ENCODE assay signal across 1 cellular context in genomic region chr6:83192871-83193746, GRCh38.
TF ChIP-seq lines count a peak whose summit lies in the region.

PGM3 (minus strand) TSS chr6:83193265; CDS start chr6:83191012, 2,253 bp downstream.
RWDD2A (plus strand) TSS chr6:83193357; CDS start chr6:83194452, 1,095 bp downstream.

TF ChIP-seq in K562, 482 proteins besides CTCF, POLR2A, EP300 and RAD21 (continued from another document and continues in another):
- TF ChIP-seq ZNF696 (CRISPR knock-in tag; conservative IDR thresholded peaks at IDR 0.05) = no peak
- TF ChIP-seq ZC3H11A (IDR thresholded peaks at IDR 0.05; ENCODE audit: low read depth, low read length) = no peak
- TF ChIP-seq ZNF551 (CRISPR knock-in tag; IDR thresholded peaks at IDR 0.05) = no peak
- peak; percentile 75 for TF ChIP-seq ELF1 (tag; IDR thresholded peaks at IDR 0.05)
- TF ChIP-seq, protein P1, sequence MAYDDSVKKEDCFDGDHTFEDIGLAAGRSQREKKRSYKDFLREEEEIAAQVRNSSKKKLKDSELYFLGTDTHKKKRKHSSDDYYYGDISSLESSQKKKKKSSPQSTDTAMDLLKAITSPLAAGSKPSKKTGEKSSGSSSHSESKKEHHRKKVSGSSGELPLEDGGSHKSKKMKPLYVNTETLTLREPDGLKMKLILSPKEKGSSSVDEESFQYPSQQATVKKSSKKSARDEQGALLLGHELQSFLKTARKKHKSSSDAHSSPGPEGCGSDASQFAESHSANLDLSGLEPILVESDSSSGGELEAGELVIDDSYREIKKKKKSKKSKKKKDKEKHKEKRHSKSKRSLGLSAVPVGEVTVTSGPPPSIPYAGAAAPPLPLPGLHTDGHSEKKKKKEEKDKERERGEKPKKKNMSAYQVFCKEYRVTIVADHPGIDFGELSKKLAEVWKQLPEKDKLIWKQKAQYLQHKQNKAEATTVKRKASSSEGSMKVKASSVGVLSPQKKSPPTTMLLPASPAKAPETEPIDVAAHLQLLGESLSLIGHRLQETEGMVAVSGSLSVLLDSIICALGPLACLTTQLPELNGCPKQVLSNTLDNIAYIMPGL (CRISPR knock-in tag; IDR thresholded peaks at IDR 0.05) = peak; percentile 89; the same call in 1 of the 2 replicates
- no peak for TF ChIP-seq TAL1 (IDR thresholded peaks at IDR 0.05)
- peak; percentile 29 for TF ChIP-seq SAP30 (IDR thresholded peaks at IDR 0.05; ENCODE audit: borderline replicate concordance, insufficient read depth, low read depth, low read length, poor library complexity, severe bottlenecking)
- TF ChIP-seq ZNF354B (CRISPR knock-in tag; IDR thresholded peaks at IDR 0.05) = no peak
- peak; percentile 96 for TF ChIP-seq POLR2B (IDR thresholded peaks at IDR 0.05; ENCODE audit: low read depth, partially characterized antibody)
- TF ChIP-seq PBX2 (CRISPR knock-in tag; IDR thresholded peaks at IDR 0.05; ENCODE audit: low read depth) = no peak
- no peak for TF ChIP-seq PBX2 (tag; conservative IDR thresholded peaks at IDR 0.05; ENCODE audit: low read depth)
- TF ChIP-seq BRD9 (IDR thresholded peaks at IDR 0.05; ENCODE audit: low read depth, partially characterized antibody) = peak; percentile 26
- peak in 1 of 2 experiments; percentile 31; a peak in 1 of 4 replicates for TF ChIP-seq FOXK2 (conservative IDR thresholded peaks at IDR 0.05 in 1 of 2, IDR thresholded peaks at IDR 0.05 in 1 of 2; ENCODE audit: low read depth in 2 of 2)
- peak; percentile 77 for TF ChIP-seq PHF20 (IDR thresholded peaks at IDR 0.05; ENCODE audit: partially characterized antibody)
- TF ChIP-seq RBM25 (IDR thresholded peaks at IDR 0.05; ENCODE audit: low read depth, low read length, severe bottlenecking) = peak; percentile 58
- TF ChIP-seq XRCC5 (IDR thresholded peaks at IDR 0.05; ENCODE audit: low read depth, low read length) = no peak
- peak; percentile 99 for TF ChIP-seq RBFOX2 (IDR thresholded peaks at IDR 0.05; ENCODE audit: low read depth, low read length)
- TF ChIP-seq, protein P2, sequence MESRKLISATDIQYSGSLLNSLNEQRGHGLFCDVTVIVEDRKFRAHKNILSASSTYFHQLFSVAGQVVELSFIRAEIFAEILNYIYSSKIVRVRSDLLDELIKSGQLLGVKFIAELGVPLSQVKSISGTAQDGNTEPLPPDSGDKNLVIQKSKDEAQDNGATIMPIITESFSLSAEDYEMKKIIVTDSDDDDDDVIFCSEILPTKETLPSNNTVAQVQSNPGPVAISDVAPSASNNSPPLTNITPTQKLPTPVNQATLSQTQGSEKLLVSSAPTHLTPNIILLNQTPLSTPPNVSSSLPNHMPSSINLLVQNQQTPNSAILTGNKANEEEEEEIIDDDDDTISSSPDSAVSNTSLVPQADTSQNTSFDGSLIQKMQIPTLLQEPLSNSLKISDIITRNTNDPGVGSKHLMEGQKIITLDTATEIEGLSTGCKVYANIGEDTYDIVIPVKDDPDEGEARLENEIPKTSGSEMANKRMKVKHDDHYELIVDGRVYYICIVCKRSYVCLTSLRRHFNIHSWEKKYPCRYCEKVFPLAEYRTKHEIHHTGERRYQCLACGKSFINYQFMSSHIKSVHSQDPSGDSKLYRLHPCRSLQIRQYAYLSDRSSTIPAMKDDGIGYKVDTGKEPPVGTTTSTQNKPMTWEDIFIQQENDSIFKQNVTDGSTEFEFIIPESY (CRISPR knock-in tag; IDR thresholded peaks at IDR 0.05) = peak; percentile 17; the same call in 1 of the 2 replicates
- TF ChIP-seq NONO (IDR thresholded peaks at IDR 0.05; ENCODE audit: low read depth in 2 of 2, low read length in 1 of 2) = no peak
- peak; percentile 76 for TF ChIP-seq TAF1 (IDR thresholded peaks at IDR 0.05; ENCODE audit: control insufficient read depth, extremely low read depth, insufficient read depth, low read length, severe bottlenecking)
- TF ChIP-seq MAZ (CRISPR knock-in tag; conservative IDR thresholded peaks at IDR 0.05 in 1 of 2, IDR thresholded peaks at IDR 0.05 in 1 of 2) = peak; percentile 58 to 61; a peak in 3 of 4 replicates
- no peak for TF ChIP-seq ZNF707 (CRISPR knock-in tag; conservative IDR thresholded peaks at IDR 0.05)
- TF ChIP-seq E2F6 (IDR thresholded peaks at IDR 0.05; ENCODE audit: borderline replicate concordance in 1 of 2, extremely low read depth in 1 of 2, insufficient read depth in 1 of 2, insufficient read length in 1 of 2, low read depth in 1 of 2, low read length in 1 of 2, poor library complexity in 1 of 2, severe bottlenecking in 1 of 2) = peak in 1 of 2 experiments; percentile 20
- TF ChIP-seq EP400 (IDR thresholded peaks at IDR 0.05) = peak; percentile 97
- 0 out of 2 replicates have a peak, but pooled peaks have one; percentile 38 for TF ChIP-seq RBM34 (IDR thresholded peaks at IDR 0.05; ENCODE audit: borderline replicate concordance, insufficient read depth, low read length)
- TF ChIP-seq SMAD4 (CRISPR knock-in tag; conservative IDR thresholded peaks at IDR 0.05) = peak; percentile 67; the same call in 1 of the 2 replicates
- TF ChIP-seq SOX6 (IDR thresholded peaks at IDR 0.05) = 0 out of 2 replicates have a peak, but pooled peaks have one; percentile 11
- TF ChIP-seq ZFX (CRISPR knock-in tag; IDR thresholded peaks at IDR 0.05) = peak; percentile 96
- TF ChIP-seq POLR2H (tag; IDR thresholded peaks at IDR 0.05; ENCODE audit: low read depth) = peak; percentile 72
- TF ChIP-seq TRIM24 (IDR thresholded peaks at IDR 0.05) = peak in 1 of 2 experiments; percentile 10; a peak in 1 of 4 replicates
- TF ChIP-seq CREM (IDR thresholded peaks at IDR 0.05; ENCODE audit: low read depth) = peak; percentile 89
- peak in 1 of 2 experiments; percentile 47; a peak in 1 of 4 replicates for TF ChIP-seq SRF (CRISPR knock-in tag; IDR thresholded peaks at IDR 0.05)
- TF ChIP-seq, protein P3, sequence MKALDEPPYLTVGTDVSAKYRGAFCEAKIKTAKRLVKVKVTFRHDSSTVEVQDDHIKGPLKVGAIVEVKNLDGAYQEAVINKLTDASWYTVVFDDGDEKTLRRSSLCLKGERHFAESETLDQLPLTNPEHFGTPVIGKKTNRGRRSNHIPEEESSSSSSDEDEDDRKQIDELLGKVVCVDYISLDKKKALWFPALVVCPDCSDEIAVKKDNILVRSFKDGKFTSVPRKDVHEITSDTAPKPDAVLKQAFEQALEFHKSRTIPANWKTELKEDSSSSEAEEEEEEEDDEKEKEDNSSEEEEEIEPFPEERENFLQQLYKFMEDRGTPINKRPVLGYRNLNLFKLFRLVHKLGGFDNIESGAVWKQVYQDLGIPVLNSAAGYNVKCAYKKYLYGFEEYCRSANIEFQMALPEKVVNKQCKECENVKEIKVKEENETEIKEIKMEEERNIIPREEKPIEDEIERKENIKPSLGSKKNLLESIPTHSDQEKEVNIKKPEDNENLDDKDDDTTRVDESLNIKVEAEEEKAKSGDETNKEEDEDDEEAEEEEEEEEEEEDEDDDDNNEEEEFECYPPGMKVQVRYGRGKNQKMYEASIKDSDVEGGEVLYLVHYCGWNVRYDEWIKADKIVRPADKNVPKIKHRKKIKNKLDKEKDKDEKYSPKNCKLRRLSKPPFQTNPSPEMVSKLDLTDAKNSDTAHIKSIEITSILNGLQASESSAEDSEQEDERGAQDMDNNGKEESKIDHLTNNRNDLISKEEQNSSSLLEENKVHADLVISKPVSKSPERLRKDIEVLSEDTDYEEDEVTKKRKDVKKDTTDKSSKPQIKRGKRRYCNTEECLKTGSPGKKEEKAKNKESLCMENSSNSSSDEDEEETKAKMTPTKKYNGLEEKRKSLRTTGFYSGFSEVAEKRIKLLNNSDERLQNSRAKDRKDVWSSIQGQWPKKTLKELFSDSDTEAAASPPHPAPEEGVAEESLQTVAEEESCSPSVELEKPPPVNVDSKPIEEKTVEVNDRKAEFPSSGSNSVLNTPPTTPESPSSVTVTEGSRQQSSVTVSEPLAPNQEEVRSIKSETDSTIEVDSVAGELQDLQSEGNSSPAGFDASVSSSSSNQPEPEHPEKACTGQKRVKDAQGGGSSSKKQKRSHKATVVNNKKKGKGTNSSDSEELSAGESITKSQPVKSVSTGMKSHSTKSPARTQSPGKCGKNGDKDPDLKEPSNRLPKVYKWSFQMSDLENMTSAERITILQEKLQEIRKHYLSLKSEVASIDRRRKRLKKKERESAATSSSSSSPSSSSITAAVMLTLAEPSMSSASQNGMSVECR (CRISPR knock-in tag; IDR thresholded peaks at IDR 0.05) = peak; percentile 78
- 0 out of 2 replicates have a peak, but pooled peaks have one; percentile 25 for TF ChIP-seq KAT7 (CRISPR knock-in tag; IDR thresholded peaks at IDR 0.05; ENCODE audit: borderline replicate concordance)
- TF ChIP-seq, protein P4, sequence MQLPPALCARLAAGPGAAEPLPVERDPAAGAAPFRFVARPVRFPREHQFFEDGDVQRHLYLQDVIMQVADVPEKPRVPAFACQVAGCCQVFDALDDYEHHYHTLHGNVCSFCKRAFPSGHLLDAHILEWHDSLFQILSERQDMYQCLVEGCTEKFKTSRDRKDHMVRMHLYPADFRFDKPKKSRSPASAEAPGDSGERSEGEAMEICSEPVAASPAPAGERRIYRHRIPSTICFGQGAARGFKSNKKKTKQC (CRISPR knock-in tag; IDR thresholded peaks at IDR 0.05) = no peak
- TF ChIP-seq ESRRA (IDR thresholded peaks at IDR 0.05; ENCODE audit: borderline replicate concordance, low read depth) = peak; percentile 82; the same call in 1 of the 2 replicates
- no peak for TF ChIP-seq HNRNPL (IDR thresholded peaks at IDR 0.05; ENCODE audit: low read depth, low read length)
- TF ChIP-seq FOXP1 (CRISPR knock-in tag; IDR thresholded peaks at IDR 0.05) = peak; percentile 81; the same call in 1 of the 2 replicates
- TF ChIP-seq ZNF184 (CRISPR knock-in tag; IDR thresholded peaks at IDR 0.05) = no peak
- TF ChIP-seq L3MBTL2 (IDR thresholded peaks at IDR 0.05) = peak; percentile 31; the same call in 1 of the 2 replicates
- TF ChIP-seq AFF4 (CRISPR knock-in tag; IDR thresholded peaks at IDR 0.05) = peak; percentile 44; the same call in 1 of the 2 replicates
- no peak for TF ChIP-seq HNRNPH1 (optimal IDR thresholded peaks at IDR 0.05; ENCODE audit: low read depth, low read length)
- TF ChIP-seq, protein P5, sequence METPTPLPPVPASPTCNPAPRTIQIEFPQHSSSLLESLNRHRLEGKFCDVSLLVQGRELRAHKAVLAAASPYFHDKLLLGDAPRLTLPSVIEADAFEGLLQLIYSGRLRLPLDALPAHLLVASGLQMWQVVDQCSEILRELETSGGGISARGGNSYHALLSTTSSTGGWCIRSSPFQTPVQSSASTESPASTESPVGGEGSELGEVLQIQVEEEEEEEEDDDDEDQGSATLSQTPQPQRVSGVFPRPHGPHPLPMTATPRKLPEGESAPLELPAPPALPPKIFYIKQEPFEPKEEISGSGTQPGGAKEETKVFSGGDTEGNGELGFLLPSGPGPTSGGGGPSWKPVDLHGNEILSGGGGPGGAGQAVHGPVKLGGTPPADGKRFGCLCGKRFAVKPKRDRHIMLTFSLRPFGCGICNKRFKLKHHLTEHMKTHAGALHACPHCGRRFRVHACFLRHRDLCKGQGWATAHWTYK (CRISPR knock-in tag; IDR thresholded peaks at IDR 0.05) = peak; percentile 85; the same call in 1 of the 2 replicates
- no peak for TF ChIP-seq THRA (IDR thresholded peaks at IDR 0.05)
- TF ChIP-seq FOSL1 (tag; conservative IDR thresholded peaks at IDR 0.05) = no peak
